8 cellular contexts compared by ENCODE assay signal in the genomic region with DNA sequence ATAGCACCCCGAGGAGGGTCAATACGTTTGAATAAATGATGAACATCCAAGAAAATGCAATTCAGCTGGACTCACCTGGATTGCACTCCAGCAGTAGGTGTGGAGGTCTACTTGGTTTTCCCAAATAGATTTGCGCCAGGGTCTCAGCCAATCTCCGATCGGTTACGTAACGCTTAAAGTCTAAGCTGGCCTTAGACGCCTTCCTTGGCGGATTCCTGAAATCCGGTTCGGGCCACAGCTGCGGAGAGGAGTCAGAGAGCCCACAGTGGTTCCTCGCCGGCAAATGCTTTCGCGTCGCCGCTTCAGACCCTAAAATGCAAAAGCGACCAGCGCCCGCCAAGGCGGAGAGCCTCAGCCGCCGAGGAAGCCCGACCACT. TPM values are rescaled to one million over a fixed set of nuclear protein-coding genes. Genes with fewer than 3 reads are reported as not detected.
DNase-seq lines count a peak whose midpoint lies in the region; FAIRE-seq and TF ChIP-seq lines count a peak whose summit lies in the region.

No MANE protein-coding gene starts in this region.

- H3K18ac ChIP-seq in mesenchymal stem cell (ENCODE audit: low read depth in 1 of 2, low read length in 2 of 2), result peak overlapping the region in 1 of 2 experiments; percentile 91

- no peak overlapping the region for H3K14ac ChIP-seq in mesenchymal stem cell (ENCODE audit: low read length in 2 of 2)

- H3K27me3 ChIP-seq in MG63 (no peaks in the 10 kb centered on the region), bronchial epithelial cell (ENCODE audit: control insufficient read depth, insufficient read depth, low read length) (no peaks in the 10 kb centered on the region), mesenchymal stem cell (ENCODE audit: control insufficient read depth in 1 of 2, insufficient read depth in 1 of 2, low read length in 2 of 2) (no peaks in the 10 kb centered on the region), vagina (no peaks in the 10 kb centered on the region)

- no peak for FAIRE-seq in bronchial epithelial cell (lab: Jason Lieb, UNC)

- WGBS in mesenchymal stem cell, result under 1% methylated on average over 25 of the region's 25 CpGs

- TF ChIP-seq POLR2A in vagina (IDR thresholded peaks at IDR 0.05), result no peak

- no peak overlapping the region for H2BK15ac ChIP-seq in mesenchymal stem cell (ENCODE audit: low read depth, poor library complexity, severe bottlenecking)

- no peaks in the 10 kb centered on the region for H3K9me3 ChIP-seq in MG63
- no peaks in the 10 kb centered on the region for H3K9me3 ChIP-seq in mesenchymal stem cell (ENCODE audit: control insufficient read depth, low read length)
- no peaks in the 10 kb centered on the region for H3K9me3 ChIP-seq in vagina

- H3K36me3 ChIP-seq in MG63, result peaks cover 23% of the 10 kb centered on the region
- peaks cover 5% of the 10 kb centered on the region for H3K36me3 ChIP-seq in bronchial epithelial cell (ENCODE audit: control insufficient read depth, insufficient read depth, low read length)
- H3K36me3 ChIP-seq in mesenchymal stem cell (ENCODE audit: control insufficient read depth in 1 of 2, insufficient read depth in 2 of 2, low read depth in 1 of 2, low read length in 2 of 2), result peaks cover 5 to 34% of the 10 kb centered on the region in 2 experiments
- peaks cover 0 to 14% of the 10 kb centered on the region in 2 donors for H3K36me3 ChIP-seq in vagina

- H2BK12ac ChIP-seq in mesenchymal stem cell (ENCODE audit: low read length in 2 of 2), result no peak overlapping the region

- peak overlapping the region; percentile 99 for H3K9ac ChIP-seq in mesenchymal stem cell (ENCODE audit: low read length)

- H3K4me1 ChIP-seq in mesenchymal stem cell (ENCODE audit: control insufficient read depth, insufficient read depth, low read depth, low read length), result peaks cover 8% of the 10 kb centered on the region
- peaks cover 48% of the 10 kb centered on the region for H3K4me1 ChIP-seq in vagina

- peaks cover 9% of the 10 kb centered on the region for H3K79me1 ChIP-seq in mesenchymal stem cell (replicated peaks; ENCODE audit: low read length, poor library complexity, severe bottlenecking)

- H3K4me3 ChIP-seq in MG63 (peak overlapping the region; percentile 90), bronchial epithelial cell (ENCODE audit: low read depth, low read length) (peak overlapping the region; percentile 86), mesenchymal stem cell (ENCODE audit: insufficient read depth in 1 of 2, low read depth in 1 of 2, low read length in 2 of 2) (peak overlapping the region; percentile 89 to 96), vagina (peak overlapping the region; percentile 92 to 96)

- intact Hi-C loops in vagina (cut with DNase I), result loop anchor here (10.0 kb wide), 1 partner anchor 119 kb away; no protein-coding TSS in a partner anchor

- H3K4ac ChIP-seq in mesenchymal stem cell (ENCODE audit: low read depth in 1 of 2, low read length in 2 of 2), result peak overlapping the region in 1 of 2 experiments; percentile 82

- peak overlapping the region in 1 of 2 experiments; percentile 67 for H3K23ac ChIP-seq in mesenchymal stem cell (ENCODE audit: low read length in 2 of 2)

- no peak overlapping the region for H2AK5ac ChIP-seq in mesenchymal stem cell (ENCODE audit: low read length, severe bottlenecking)

- H2BK5ac ChIP-seq in mesenchymal stem cell (ENCODE audit: low read depth, low read length, poor library complexity, severe bottlenecking), result no peak overlapping the region

- H3K4me2 ChIP-seq in mesenchymal stem cell (ENCODE audit: low read length, poor library complexity, severe bottlenecking), result peak overlapping the region; percentile 64

- TF ChIP-seq CTCF in bronchial epithelial cell (IDR thresholded peaks at IDR 0.05; ENCODE audit: insufficient read depth, low read length, severe bottlenecking), result no peak
- no peak for TF ChIP-seq CTCF in vagina (IDR thresholded peaks at IDR 0.05)

- H4K91ac ChIP-seq in mesenchymal stem cell (ENCODE audit: low read length), result no peak overlapping the region

- peak overlapping the region; percentile 79 for H2AFZ ChIP-seq in mesenchymal stem cell (ENCODE audit: low read depth, low read length)

- peak; percentile 48 for DNase-seq in NCI-H526 (lab: John Stamatoyannopoulos, UW)
- DNase-seq in NCI-H526 treated with DMSO at 0.1 percent for 48 hours (lab: John Stamatoyannopoulos, UW), result no peak
- DNase-seq in MG63, result no peak
- DNase-seq in bronchial epithelial cell (ENCODE audit: low read depth), result no peak
- no peak for DNase-seq in mesenchymal stem cell
- DNase-seq in vagina (ENCODE audit: extremely low spot score in 2 of 2), result no peak
- no peak for DNase-seq in GF-D8 (lab: John Stamatoyannopoulos, UW)
- no peak for DNase-seq in SKM-1 treated with dmso at 0.1 percent for 144 hours (lab: John Stamatoyannopoulos, UW; ENCODE audit: unreplicated experiment)

- H3K27ac ChIP-seq in mesenchymal stem cell (ENCODE audit: low read length, poor library complexity, severe bottlenecking), result peak overlapping the region; percentile 85
- H3K27ac ChIP-seq in vagina, result peak overlapping the region; percentile 98

- no peak overlapping the region for H2BK120ac ChIP-seq in mesenchymal stem cell (ENCODE audit: low read depth, low read length)

- no peak overlapping the region for H4K8ac ChIP-seq in mesenchymal stem cell (ENCODE audit: low read length)

RNA-seq across cellular contexts. Expression of gene TFB2M, which starts 0.3 kb away (rescaled TPM):
- total RNA-seq in MG63 (2014; rRNA removed; shearing (Covaris generic); ENCODE audit: low replicate concordance), result 10.9 and 13.3 TPM in 2 replicates
- total RNA-seq in bronchial epithelial cell (12.3 and 16.8 TPM in 2 replicates), vagina (6.9 TPM)
- polyA plus RNA-seq in mesenchymal stem cell (2013, experiment 1 of 2), result 13.8 TPM
- polyA plus RNA-seq in mesenchymal stem cell (2013, experiment 2 of 2), result 13.7 TPM

RNA-seq across cellular contexts. Expression of gene CNST, which starts 0.5 kb away (rescaled TPM):
- 10.5 and 11.2 TPM in 2 replicates for total RNA-seq in MG63 (2014; rRNA removed; shearing (Covaris generic); ENCODE audit: low replicate concordance)
- 10.3 and 12.0 TPM in 2 replicates for total RNA-seq in bronchial epithelial cell
- polyA plus RNA-seq in mesenchymal stem cell (2013, experiment 1 of 2), result 8.8 TPM
- 9.2 TPM for polyA plus RNA-seq in mesenchymal stem cell (2013, experiment 2 of 2)
- 20.6 TPM for total RNA-seq in vagina

RNA-seq across cellular contexts. Expression of gene SMYD3, which starts 58.7 kb away (rescaled TPM):
- total RNA-seq in MG63 (2014; rRNA removed; shearing (Covaris generic); ENCODE audit: low replicate concordance), result 33.3 and 46.6 TPM in 2 replicates
- total RNA-seq in bronchial epithelial cell, result 6.8 and 17.4 TPM in 2 replicates
- 27.5 TPM for polyA plus RNA-seq in mesenchymal stem cell (2013, experiment 1 of 2)
- polyA plus RNA-seq in mesenchymal stem cell (2013, experiment 2 of 2), result 32.5 TPM
- total RNA-seq in vagina, result 22.3 TPM

Comparison
In these comparisons a context has a peak if more than half of its experiments do, and no peak if none do; other contexts are left out.
1. DNase-seq: peak in NCI-H526 (2 of 2); none in NCI-H526 treated with DMSO at 0.1 percent for 48 hours (single experiment), MG63 (single experiment), bronchial epithelial cell (single experiment), mesenchymal stem cell (single experiment), vagina (0 of 2), GF-D8 (single experiment) and SKM-1 treated with dmso at 0.1 percent for 144 hours (single experiment).
2. Peak in every context shown above with its lines, with median percentiles within 50 percentile points of each other: H3K4me3 ChIP-seq.